In the genomic region with DNA sequence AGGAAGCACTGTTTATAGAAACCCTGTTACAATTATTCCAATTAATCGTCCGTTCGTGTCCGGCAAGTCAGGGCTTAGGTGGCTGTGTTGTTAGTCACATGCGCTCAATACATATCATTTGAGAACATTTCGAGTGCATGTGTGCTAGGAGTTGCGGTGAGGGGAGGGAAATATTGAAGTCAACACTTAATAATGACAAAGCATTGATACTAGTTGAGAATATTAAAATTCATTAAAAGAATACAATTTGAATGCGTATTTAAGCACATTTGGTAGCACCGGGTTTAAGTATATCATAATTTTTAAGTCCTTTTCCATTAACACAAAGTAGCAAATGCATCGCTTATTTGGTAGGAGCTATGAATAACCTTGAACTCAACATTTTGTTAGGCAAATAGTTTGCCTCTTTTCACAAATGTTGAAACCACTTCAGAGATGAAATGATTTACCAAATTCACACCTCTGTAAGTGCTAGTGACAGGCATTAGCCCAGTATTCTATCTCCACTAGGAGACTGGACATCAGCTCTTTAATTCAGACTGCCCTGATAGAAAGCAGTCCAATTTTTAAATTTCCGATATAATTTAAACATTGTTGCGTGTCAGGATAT, we compare ENCODE assay signal across 8 cellular contexts. TPM values are rescaled to one million over a fixed set of nuclear protein-coding genes. Genes with fewer than 3 reads are reported as not detected.
DNase-seq lines count a peak whose midpoint lies in the region; ATAC-seq and TF ChIP-seq lines count a peak whose summit lies in the region.

No MANE protein-coding gene starts in this region.

- intact Hi-C loops in right lobe of liver (cut with DNase I) = no loop called here

- no peaks in the 10 kb centered on the region for H3K27me3 Mint-ChIP-seq in activated T-cell treated with anti-CD3 and anti-CD28 coated beads, Interleukin-2, amount 50 U/mL, for 72 hours (ENCODE audit: low read depth)

- no peaks in the 10 kb centered on the region for H3K9me3 Mint-ChIP-seq in activated T-cell treated with anti-CD3 and anti-CD28 coated beads, Interleukin-2, amount 50 U/mL, for 72 hours

- H3K36me3 ChIP-seq in adipocyte (ENCODE audit: control insufficient read depth, insufficient read depth, low read length, severe bottlenecking) (peaks cover under 1% of the 10 kb centered on the region), right lobe of liver (no peaks in the 10 kb centered on the region), tibial nerve (no peaks in the 10 kb centered on the region)

- no peak for ATAC-seq in activated T-cell treated with anti-CD3 and anti-CD28 coated beads, Interleukin-2, amount 50 U/mL, for 72 hours (replicated peaks in 1 of 2)
- ATAC-seq in right lobe of liver = no peak
- no peak for ATAC-seq in HG02678 (IDR thresholded peaks at IDR 0.05; ENCODE audit: unreplicated experiment)

- TF ChIP-seq EP300 in tibial nerve (IDR thresholded peaks at IDR 0.05) = no peak

- H3K27ac Mint-ChIP-seq in activated T-cell treated with anti-CD3 and anti-CD28 coated beads, Interleukin-2, amount 50 U/mL, for 72 hours = peak overlapping the region; percentile 100

- H3K4me1 ChIP-seq in adipocyte (ENCODE audit: control insufficient read depth, insufficient read depth, low read length) (peaks cover 26% of the 10 kb centered on the region), right lobe of liver (peaks cover 0 to 12% (median 6%) of the 10 kb centered on the region in 4 donors), tibial nerve (peaks cover 0 to 48% (median 18%) of the 10 kb centered on the region in 4 donors)

- TF ChIP-seq POLR2A in right lobe of liver (IDR thresholded peaks at IDR 0.05) (no peak), tibial nerve (IDR thresholded peaks at IDR 0.05) (no peak)

- DNase-seq in activated T-cell treated with anti-CD3 and anti-CD28 coated beads, Interleukin-2, amount 50 U/mL, for 72 hours = no peak
- no peak for DNase-seq in activated T-cell treated with anti-CD3 and anti-CD28 coated beads, Interleukin-2, amount 50 U/mL, for 1 hour
- DNase-seq in adipocyte (ENCODE audit: low read depth) (no peak), right lobe of liver (no peak), tibial nerve (ENCODE audit: low spot score in 2 of 2) (no peak), NCI-H2227 treated with DMSO at 0.1 percent for 48 hours (lab: John Stamatoyannopoulos, UW) (no peak), SIG-M5 (lab: John Stamatoyannopoulos, UW) (no peak)

- H3K4me3 ChIP-seq in adipocyte (ENCODE audit: low read length) (peak overlapping the region; percentile 97), right lobe of liver (peak overlapping the region; percentile 71 to 80 (median 75)), tibial nerve (peak overlapping the region; percentile 82 to 87 (median 84))

- H3K36me3 Mint-ChIP-seq in activated T-cell treated with anti-CD3 and anti-CD28 coated beads, Interleukin-2, amount 50 U/mL, for 72 hours (ENCODE audit: insufficient read depth in 2 of 2) = peaks cover 19 to 37% of the 10 kb centered on the region in 2 donors

- peaks cover 58% of the 10 kb centered on the region for H3K4me1 Mint-ChIP-seq in activated T-cell treated with anti-CD3 and anti-CD28 coated beads, Interleukin-2, amount 50 U/mL, for 72 hours (ENCODE audit: low read depth)

- H3K9ac ChIP-seq in adipocyte (ENCODE audit: low read length) = peak overlapping the region; percentile 95

- H3K27me3 ChIP-seq in adipocyte (replicated peaks; ENCODE audit: control insufficient read depth, insufficient read depth, low read length) (no peaks in the 10 kb centered on the region), right lobe of liver (no peaks in the 10 kb centered on the region), tibial nerve (no peaks in the 10 kb centered on the region)

- no peaks in the 10 kb centered on the region for H3K9me3 ChIP-seq in adipocyte (ENCODE audit: control insufficient read depth, low read length)
- no peaks in the 10 kb centered on the region for H3K9me3 ChIP-seq in right lobe of liver
- H3K9me3 ChIP-seq in tibial nerve = no peaks in the 10 kb centered on the region

- WGBS in right lobe of liver (ENCODE audit: insufficient coverage, low coverage, low lambda C conversion rate, missing lambda C conversion rate) = 9% methylated on average over 12 of the region's 12 CpGs
- whole genome bisulfite sequencing in tibial nerve, 2 donors = 19 to 20% methylated on average over 12 of the region's 12 CpGs

- TF ChIP-seq CTCF in right lobe of liver (IDR thresholded peaks at IDR 0.05) (no peak), tibial nerve (IDR thresholded peaks at IDR 0.05) (no peak)

- peak overlapping the region; percentile 89 to 100 for H3K4me3 Mint-ChIP-seq in activated T-cell treated with anti-CD3 and anti-CD28 coated beads, Interleukin-2, amount 50 U/mL, for 72 hours

- H3K27ac ChIP-seq in right lobe of liver (peak overlapping the region; percentile 77 to 90 (median 89)), tibial nerve (peak overlapping the region; percentile 88 to 96 (median 92))

RNA-seq across cellular contexts. Expression of a gene that starts 1.1 kb away (rescaled TPM):
- 100 to 1,000 TPM; 288 to 386 TPM for total RNA-seq in activated T-cell treated with anti-CD3 and anti-CD28 coated beads, Interleukin-2, amount 50 U/mL, for 72 hours
- total RNA-seq in right lobe of liver (100 to 1,000 TPM in 3 of 6 experiments, 10 to 100 TPM in 3; 65.6 to 156 (median 96.6) TPM), tibial nerve (100 to 1,000 TPM; 173 to 241 (median 223) TPM)
